ENCODE assay signal across 21 cellular contexts in the genomic region with DNA sequence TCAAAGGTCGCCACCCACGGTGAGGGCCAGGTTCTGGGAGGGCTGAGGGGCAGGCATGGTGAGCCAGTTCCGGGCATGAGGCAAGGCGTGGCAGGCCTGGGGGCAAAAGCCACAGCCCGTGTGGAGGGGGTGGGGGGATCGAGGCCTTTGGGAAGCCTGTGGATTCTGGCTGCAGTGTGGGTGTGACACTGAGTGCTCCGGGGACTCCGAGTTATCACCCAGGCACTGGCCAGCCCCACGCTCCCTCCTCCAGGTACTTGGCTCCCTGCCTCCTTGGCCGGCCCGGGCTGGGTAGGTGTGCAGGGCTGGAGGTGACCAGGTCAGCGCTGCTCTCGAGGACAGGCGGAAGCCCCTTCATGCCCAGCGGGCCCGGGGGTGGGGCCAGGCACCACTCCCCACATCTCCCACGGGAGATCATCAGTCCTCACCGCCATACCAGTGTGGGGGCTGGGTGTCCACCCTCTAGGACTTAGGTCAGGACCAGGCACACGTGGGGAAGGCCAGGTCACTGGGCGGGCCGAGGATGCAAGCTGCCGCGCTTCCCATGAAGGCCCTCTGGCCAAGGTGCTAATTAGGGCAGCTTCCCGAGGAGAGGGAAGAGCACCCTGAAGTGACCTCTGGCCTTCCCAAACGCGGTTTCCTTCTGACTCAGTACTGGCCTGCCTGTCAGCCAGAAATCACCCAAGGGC. TPM values are rescaled to one million over a fixed set of nuclear protein-coding genes. Genes with fewer than 3 reads are reported as not detected.
A peak's percentile ranks its signal among the peaks of the same experiment; 100 is the strongest.
DNase-seq lines count a peak whose midpoint lies in the region; ATAC-seq, FAIRE-seq and TF ChIP-seq lines count a peak whose summit lies in the region.
"Had no signal": no experiment of that assay in that cellular context is flagged by ENCODE, and none has a peak within 500 bp of the region (broad histone marks: within the 10 kb centered on the region; RNA-seq: fewer than 3 reads in every experiment).

No MANE protein-coding gene starts in this region.

- H3K36me3 Mint-ChIP-seq in neural progenitor cell = no peaks in the 10 kb centered on the region
- no peaks in the 10 kb centered on the region for H3K36me3 Mint-ChIP-seq in CD4-positive, alpha-beta memory T cell

- peak overlapping the region; percentile 18 for H3K27ac Mint-ChIP-seq in neural progenitor cell
- no peak overlapping the region for H3K27ac Mint-ChIP-seq in CD4-positive, alpha-beta memory T cell

- CTCF ChIA-PET in GM12878 (lab: Yijun Ruan, JAX) = no interaction called here
- CTCF ChIA-PET in CD4-positive, alpha-beta memory T cell (lab: Charles Lee; ENCODE audit: partially characterized antibody) = no interaction called here

- no peak for TF ChIP-seq POLR2A in GM12878 (IDR thresholded peaks at IDR 0.05; ENCODE audit: low read depth, low read length)

- H2AFZ ChIP-seq in GM12878 (ENCODE audit: control insufficient read depth, low read depth, low read length) (no peak overlapping the region), neural progenitor cell (replicated peaks) (no peak overlapping the region)

- no peak overlapping the region for H3K4me3 Mint-ChIP-seq in neural progenitor cell
- H3K4me3 Mint-ChIP-seq in CD4-positive, alpha-beta memory T cell = no peak overlapping the region
- H3K4me3 Mint-ChIP-seq: IgD-negative memory B cell had no signal

- in situ Hi-C loops in GM12878 (cut with MboI) = no loop called here

- intact Hi-C loops in GM12878 (cut with micrococcal nuclease; ENCODE audit: unreplicated experiment) (no loop called here), left colon (cut with DNase I, micrococcal nuclease) (no loop called here), dorsolateral prefrontal cortex (cut with DNase I) (no loop called here)
- intact Hi-C loops in CD4-positive, alpha-beta memory T cell (cut with micrococcal nuclease) = no loop called here

- DNase-seq in D341Med (ENCODE audit: low spot score) (peak; percentile 29), GM12878 (ENCODE audit: low read depth, low spot score) (no peak), left colon (peak; percentile 55 to 58), neural progenitor cell (ENCODE audit: low spot score) (no peak), dorsolateral prefrontal cortex (no peak), HT-29 (ENCODE audit: low spot score) (no peak)
- no peak for DNase-seq in CD4-positive, alpha-beta memory T cell
- no peak for DNase-seq in activated effector memory CD4-positive, alpha-beta T cell treated with Interleukin-2 at 50 U/mL for 16 hours
- DNase-seq: DMS 273 treated with DMSO at 0.1 percent for 48 hours, Kasumi-1, MM.1S, NCI-H1092 treated with DMSO at 0.1 percent for 48 hours, NCI-H2081 treated with DMSO at 0.1 percent for 48 hours, NCI-H510A, NCI-H82, PC-3 had no signal

- H3F3A ChIP-seq in neural progenitor cell (ENCODE audit: low read depth) = no peaks in the 10 kb centered on the region

- TF ChIP-seq EP300 in GM12878 (IDR thresholded peaks at IDR 0.05; ENCODE audit: borderline replicate concordance in 1 of 2, control insufficient read depth in 1 of 2, low read depth in 2 of 2, low read length in 2 of 2) = no peak

- BruUV-seq in GM12878 (replicated peaks; lab: Mats Ljungman, UMichigan) = no TSS peak

- H3K9me3 Mint-ChIP-seq in neural progenitor cell = peaks cover 4% of the 10 kb centered on the region
- no peaks in the 10 kb centered on the region for H3K9me3 Mint-ChIP-seq in CD4-positive, alpha-beta memory T cell
- H3K9me3 Mint-ChIP-seq: IgD-negative memory B cell had no signal

- no peaks in the 10 kb centered on the region for H3K27me3 ChIP-seq in GM12878 (replicated peaks in 1 of 2; ENCODE audit: control insufficient read depth in 2 of 2, insufficient read depth in 2 of 2, low read length in 1 of 2)
- H3K27me3 ChIP-seq in neural progenitor cell = no peaks in the 10 kb centered on the region
- no peaks in the 10 kb centered on the region for H3K27me3 ChIP-seq in dorsolateral prefrontal cortex
- no peaks in the 10 kb centered on the region for H3K27me3 ChIP-seq in CD4-positive, alpha-beta memory T cell (ENCODE audit: insufficient read depth, low read length)
- H3K27me3 ChIP-seq: BLaER1 had no signal

- POLR2A ChIA-PET in GM12878 (lab: Charles Lee) = no interaction called here
- POLR2A ChIA-PET in CD4-positive, alpha-beta memory T cell (lab: Charles Lee; ENCODE audit: partially characterized antibody) = no interaction called here

- peaks cover 3% of the 10 kb centered on the region for H3K4me1 Mint-ChIP-seq in neural progenitor cell
- H3K4me1 Mint-ChIP-seq in CD4-positive, alpha-beta memory T cell = no peaks in the 10 kb centered on the region
- H3K4me1 Mint-ChIP-seq: IgD-negative memory B cell had no signal

- H3K79me2 ChIP-seq in GM12878 (ENCODE audit: control insufficient read depth, insufficient read depth, low read length) (no peaks in the 10 kb centered on the region), neural progenitor cell (ENCODE audit: low read depth) (no peaks in the 10 kb centered on the region)

- H3K9ac ChIP-seq in GM12878 (ENCODE audit: control insufficient read depth, insufficient read depth, low read length) (no peak overlapping the region), neural progenitor cell (no peak overlapping the region)
- H3K9ac ChIP-seq: BLaER1 had no signal

- no peak overlapping the region for H3K4me2 ChIP-seq in GM12878 (ENCODE audit: control insufficient read depth, insufficient read depth)
- H3K4me2 ChIP-seq in neural progenitor cell = no peak overlapping the region
- H3K4me2 ChIP-seq: BLaER1 had no signal

- no peak for TF ChIP-seq CTCF in GM12878 (IDR thresholded peaks at IDR 0.05 in 2 of 3, conservative IDR thresholded peaks at IDR 0.05 in 1 of 3; ENCODE audit: control insufficient read depth in 2 of 3, extremely low read depth in 1 of 3, insufficient read depth in 1 of 3, low read depth in 3 of 3, low read length in 3 of 3)
- TF ChIP-seq CTCF in neural progenitor cell (IDR thresholded peaks at IDR 0.05) = no peak
- TF ChIP-seq CTCF in dorsolateral prefrontal cortex (IDR thresholded peaks at IDR 0.05 in 54 of 56, conservative IDR thresholded peaks at IDR 0.05 in 2 of 56; ENCODE audit: low read depth in 1 of 56, partially characterized antibody in 56 of 56) = no peak

- no peak overlapping the region for H3K27ac ChIP-seq in GM12878 (ENCODE audit: control insufficient read depth, insufficient read depth)
- H3K27ac ChIP-seq in neural progenitor cell = no peak overlapping the region
- no peak overlapping the region for H3K27ac ChIP-seq in dorsolateral prefrontal cortex
- H3K27ac ChIP-seq in CD4-positive, alpha-beta memory T cell (ENCODE audit: low read depth, low read length) = no peak overlapping the region
- H3K27ac ChIP-seq: BLaER1 had no signal

- RAD21 ChIA-PET in GM12878 (lab: Charles Lee; ENCODE audit: unreplicated experiment) = no interaction called here

- peaks cover 3% of the 10 kb centered on the region for H3K27me3 Mint-ChIP-seq in neural progenitor cell (ENCODE audit: insufficient read depth, low read depth)
- H3K27me3 Mint-ChIP-seq in CD4-positive, alpha-beta memory T cell = no peaks in the 10 kb centered on the region

- ATAC-seq in GM12878 (no peak), left colon (peak; percentile 34)
- ATAC-seq: PC-3 had no signal

- SMC1A ChIA-PET in GM12878 (lab: Charles Lee; ENCODE audit: uncharacterized antibody, unreplicated experiment) = no interaction called here

- WGBS in GM12878 (ENCODE audit: insufficient coverage, insufficient replicate concordance, low lambda C conversion rate, missing lambda C conversion rate) = 49% methylated on average over 26 of the region's 26 CpGs

- H3K9me3 ChIP-seq in GM12878 (replicated peaks; ENCODE audit: control insufficient read depth, insufficient read depth, low read length) = no peaks in the 10 kb centered on the region
- no peaks in the 10 kb centered on the region for H3K9me3 ChIP-seq in neural progenitor cell (ENCODE audit: low read depth)
- H3K9me3 ChIP-seq in CD4-positive, alpha-beta memory T cell (ENCODE audit: control insufficient read depth in 1 of 2, low read length in 2 of 2) = no peaks in the 10 kb centered on the region

- H3K36me3 ChIP-seq in GM12878 (ENCODE audit: control insufficient read depth in 2 of 2, insufficient read depth in 2 of 2, low read length in 1 of 2) = no peaks in the 10 kb centered on the region
- H3K36me3 ChIP-seq in neural progenitor cell = no peaks in the 10 kb centered on the region
- H3K36me3 ChIP-seq in CD4-positive, alpha-beta memory T cell (ENCODE audit: insufficient read depth, low read length) = no peaks in the 10 kb centered on the region
- H3K36me3 ChIP-seq: BLaER1 had no signal

- H3K4me3 ChIP-seq in GM12878 (no peak overlapping the region), neural progenitor cell (no peak overlapping the region), dorsolateral prefrontal cortex (no peak overlapping the region)
- H3K4me3 ChIP-seq in CD4-positive, alpha-beta memory T cell (ENCODE audit: low read length in 2 of 2) = no peak overlapping the region
- H3K4me3 ChIP-seq: BLaER1 had no signal

- FAIRE-seq in GM12878 (lab: Jason Lieb, UNC) = no peak
- FAIRE-seq: A204.1 had no signal

- H4K20me1 ChIP-seq in GM12878 (ENCODE audit: control insufficient read depth, insufficient read depth) = no peaks in the 10 kb centered on the region; the same call in 1 of the 2 replicates
- no peaks in the 10 kb centered on the region for H4K20me1 ChIP-seq in neural progenitor cell (ENCODE audit: low read depth)
- H4K20me1 ChIP-seq: BLaER1 had no signal

- H3K4me1 ChIP-seq in GM12878 (ENCODE audit: control insufficient read depth, insufficient read depth, low read length) (no peaks in the 10 kb centered on the region), neural progenitor cell (no peaks in the 10 kb centered on the region)
- no peaks in the 10 kb centered on the region for H3K4me1 ChIP-seq in CD4-positive, alpha-beta memory T cell (ENCODE audit: insufficient read depth, low read length)

- no peak for TF ChIP-seq RAD21 in GM12878 (IDR thresholded peaks at IDR 0.05; ENCODE audit: insufficient read depth, low read depth, low read length)

RNA-seq across cellular contexts. Expression of gene TDRD9, which starts 34.1 kb away (rescaled TPM):
- total RNA-seq in GM12878 (2013; cell fraction: nucleolus; rRNA removed) = not detected in 2 replicates
- not detected in 2 replicates for total RNA-seq in GM12878 (2014; rRNA removed)
- total RNA-seq in GM12878 (2014; rRNA removed; fragmentation: Illumina TruSeq; extraction: Trizol) = not detected in 2 replicates
- not detected in 2 replicates for total RNA-seq in GM12878 (2021)
- polyA plus RNA-seq in GM12878 (2011; ENCODE audit: low read depth) = not detected
- polyA plus RNA-seq in GM12878 (2011; rRNA removed) = 0.12 TPM in 1 of 2 replicates, not detected in the other
- polyA plus RNA-seq in GM12878 (2011; cell fraction: cytosol; rRNA removed) = not detected in 2 replicates
- polyA plus RNA-seq in GM12878 (2011; cell fraction: nucleus; rRNA removed) = not detected in 2 replicates
- polyA plus RNA-seq in GM12878 (2012) = not detected in 2 replicates
- not detected in 2 replicates for polyA plus RNA-seq in GM12878 (2014; fragmentation: Illumina TruSeq; extraction: Trizol)
- not detected for polyA plus RNA-seq in GM12878 (2014; fragmentation: Nextera tagmentation; extraction: Ambion mirVana)
- not detected in 2 replicates for polyA plus RNA-seq in GM12878 (2014; rRNA removed)
- polyA plus RNA-seq in GM12878 (2016; fragmentation: Nextera tagmentation; extraction: Ambion mirVana) = not detected
- not detected in 2 replicates for polyA minus RNA-seq in GM12878 (2011; rRNA and poly(A)+ RNA removed)
- polyA minus RNA-seq in GM12878 (2011; cell fraction: cytosol; rRNA and poly(A)+ RNA removed) = not detected in 2 replicates
- not detected in 2 replicates for polyA minus RNA-seq in GM12878 (2011; cell fraction: nucleus; rRNA and poly(A)+ RNA removed)
- under 1 TPM; 0.22 to 0.24 TPM for total RNA-seq in left colon
- total RNA-seq in neural progenitor cell (ENCODE audit: low replicate concordance) = not detected in 2 replicates
- 10 to 100 TPM in 60 of 120 experiments, 1 to 10 TPM in 60; 1.9 to 23.1 (median 10.0) TPM for total RNA-seq in dorsolateral prefrontal cortex
- total RNA-seq in HT-29 (2014; rRNA removed; shearing (Covaris generic)) = 0.03 TPM in 1 of 2 replicates, not detected in the other
- under 1 TPM; 0.28 to 0.29 TPM for total RNA-seq in CD4-positive, alpha-beta memory T cell
- 1 to 10 TPM in 1 of 2 donors, under 1 TPM in 1; 0.89 to 1.2 TPM for polyA plus RNA-seq in CD4-positive, alpha-beta memory T cell
- total RNA-seq: H4, HT1080 had no signal

RNA-seq across cellular contexts. Expression of gene PPP1R13B, which starts 46.8 kb away (rescaled TPM):
- 16.2 and 20.5 TPM in 2 replicates for total RNA-seq in GM12878 (2013; cell fraction: nucleolus; rRNA removed)
- total RNA-seq in GM12878 (2014; rRNA removed) (3.3 and 3.5 TPM in 2 replicates), GM12878 (2014; rRNA removed; fragmentation: Illumina TruSeq; extraction: Trizol) (3.0 and 3.1 TPM in 2 replicates), GM12878 (2021) (7.3 and 8.7 TPM in 2 replicates), left colon (10 to 100 TPM; 52.9 to 67.2 TPM), neural progenitor cell (ENCODE audit: low replicate concordance) (2.4 and 2.5 TPM in 2 replicates), dorsolateral prefrontal cortex (100 to 1,000 TPM in 18 of 120 experiments, 10 to 100 TPM in 102; 36.7 to 122 (median 85.6) TPM)
- polyA plus RNA-seq in GM12878 (2011; ENCODE audit: low read depth) = 2.6 TPM
- polyA plus RNA-seq in GM12878 (2011; rRNA removed) (2.6 and 3.7 TPM in 2 replicates), GM12878 (2014; fragmentation: Illumina TruSeq; extraction: Trizol) (2.0 and 3.3 TPM in 2 replicates), GM12878 (2014; fragmentation: Nextera tagmentation; extraction: Ambion mirVana) (under 1 TPM; 0.16 to 0.40 TPM), GM12878 (2014; rRNA removed) (4.4 and 8.1 TPM in 2 replicates), GM12878 (2016; fragmentation: Nextera tagmentation; extraction: Ambion mirVana) (1 to 10 TPM in 1 of 2 experiments, under 1 TPM in 1; 0.89 to 1.3 TPM)
- polyA plus RNA-seq in GM12878 (2011; cell fraction: cytosol; rRNA removed) = 2.7 and 2.9 TPM in 2 replicates
- polyA plus RNA-seq in GM12878 (2011; cell fraction: nucleus; rRNA removed) = 17.1 and 21.0 TPM in 2 replicates
- 3.4 and 3.7 TPM in 2 replicates for polyA plus RNA-seq in GM12878 (2012)
- 8.1 and 8.9 TPM in 2 replicates for polyA minus RNA-seq in GM12878 (2011; rRNA and poly(A)+ RNA removed)
- 1.1 and 2.2 TPM in 2 replicates for polyA minus RNA-seq in GM12878 (2011; cell fraction: cytosol; rRNA and poly(A)+ RNA removed)
- polyA minus RNA-seq in GM12878 (2011; cell fraction: nucleus; rRNA and poly(A)+ RNA removed) = 5.7 and 11.5 TPM in 2 replicates
- total RNA-seq in HT-29 (2014; rRNA removed; shearing (Covaris generic)) = 4.5 and 9.1 TPM in 2 replicates
- total RNA-seq in CD4-positive, alpha-beta memory T cell = 10 to 100 TPM; 23.3 to 30.5 TPM
- 1 to 10 TPM in 1 of 2 donors, under 1 TPM in 1; 0.72 to 8.2 TPM for polyA plus RNA-seq in CD4-positive, alpha-beta memory T cell

RNA-seq across cellular contexts. Expression of gene RD3L, which starts 48.2 kb away (rescaled TPM):
- not detected in 2 replicates for total RNA-seq in GM12878 (2013; cell fraction: nucleolus; rRNA removed)
- total RNA-seq in GM12878 (2014; rRNA removed) (not detected in 2 replicates), GM12878 (2014; rRNA removed; fragmentation: Illumina TruSeq; extraction: Trizol) (not detected in 2 replicates), GM12878 (2021) (not detected in 2 replicates), left colon (not detected), neural progenitor cell (ENCODE audit: low replicate concordance) (not detected in 2 replicates), dorsolateral prefrontal cortex (not detected)
- not detected for polyA plus RNA-seq in GM12878 (2011; ENCODE audit: low read depth)
- polyA plus RNA-seq in GM12878 (2011; rRNA removed) (not detected in 2 replicates), GM12878 (2014; fragmentation: Illumina TruSeq; extraction: Trizol) (not detected in 2 replicates), GM12878 (2014; fragmentation: Nextera tagmentation; extraction: Ambion mirVana) (not detected), GM12878 (2014; rRNA removed) (not detected in 2 replicates), GM12878 (2016; fragmentation: Nextera tagmentation; extraction: Ambion mirVana) (not detected)
- polyA plus RNA-seq in GM12878 (2011; cell fraction: cytosol; rRNA removed) = not detected in 2 replicates
- polyA plus RNA-seq in GM12878 (2011; cell fraction: nucleus; rRNA removed) = not detected in 2 replicates
- polyA plus RNA-seq in GM12878 (2012) = not detected in 2 replicates
- not detected in 2 replicates for polyA minus RNA-seq in GM12878 (2011; rRNA and poly(A)+ RNA removed)
- polyA minus RNA-seq in GM12878 (2011; cell fraction: cytosol; rRNA and poly(A)+ RNA removed) = not detected in 2 replicates
- polyA minus RNA-seq in GM12878 (2011; cell fraction: nucleus; rRNA and poly(A)+ RNA removed) = not detected in 2 replicates
- not detected in 2 replicates for total RNA-seq in HT-29 (2014; rRNA removed; shearing (Covaris generic))
- total RNA-seq in CD4-positive, alpha-beta memory T cell = not detected
- polyA plus RNA-seq in CD4-positive, alpha-beta memory T cell = not detected
- total RNA-seq: H4, HT1080, PC-3 had no signal
- polyA plus RNA-seq: IgD-negative memory B cell had no signal

Comparison
In these comparisons a context has a peak if more than half of its experiments do, and no peak if none do; other contexts are left out.
1. DNase-seq: peak in D341Med (single experiment) and left colon (2 of 2); none in GM12878 (single experiment), neural progenitor cell (single experiment), dorsolateral prefrontal cortex (0 of 10), HT-29 (single experiment), CD4-positive, alpha-beta memory T cell (0 of 5) and activated effector memory CD4-positive, alpha-beta T cell treated with Interleukin-2 at 50 U/mL for 16 hours (single experiment).